In the genomic region with DNA sequence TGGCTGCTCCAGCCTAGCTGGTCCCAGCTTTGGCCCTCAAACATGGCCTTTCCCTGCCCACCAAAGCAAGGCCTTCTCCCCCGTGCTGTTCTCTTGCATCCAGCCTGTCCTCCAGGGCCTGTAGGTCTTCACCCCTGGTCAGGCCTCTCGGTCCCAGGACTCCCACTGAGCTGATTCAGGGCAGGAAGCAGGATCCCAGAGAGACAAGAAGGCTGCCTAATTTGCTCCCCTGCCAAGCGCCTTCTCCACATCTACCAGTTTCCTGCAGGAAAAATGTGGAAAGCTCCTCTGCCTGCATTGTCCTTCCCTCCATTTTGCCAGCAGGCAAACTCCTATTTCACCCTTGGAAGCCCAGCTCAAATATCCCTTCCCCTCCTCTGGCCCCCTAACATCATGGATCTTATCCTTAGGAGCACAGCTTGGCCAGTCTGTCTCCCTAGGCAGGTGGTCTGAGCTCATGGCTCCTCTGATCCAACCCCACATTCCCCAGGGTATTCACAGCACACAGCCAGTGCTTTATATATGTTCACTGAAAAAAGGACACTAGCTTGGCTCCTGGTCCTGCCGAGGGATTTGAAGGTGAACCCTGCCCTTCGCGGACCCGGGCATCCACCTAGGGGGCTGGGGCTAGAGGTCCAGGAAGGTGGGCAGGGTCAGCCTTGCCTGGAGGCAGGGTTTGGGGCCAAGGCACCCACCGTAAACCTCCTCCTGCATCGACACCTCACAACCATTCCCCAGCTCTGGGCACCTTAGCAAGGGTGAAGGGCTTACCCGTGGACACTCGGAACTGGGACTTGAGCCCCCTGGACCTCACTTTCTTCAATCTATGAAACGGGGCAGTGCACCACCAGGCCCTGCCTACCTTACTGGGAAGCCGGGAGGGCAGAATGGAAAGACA, we compare ENCODE assay signal across 8 cellular contexts. TPM values are rescaled to one million over a fixed set of nuclear protein-coding genes. Genes with fewer than 3 reads are reported as not detected.
DNase-seq lines count a peak whose midpoint lies in the region; ATAC-seq lines count a peak whose summit lies in the region.

No MANE protein-coding gene starts in this region.

- no peaks in the 10 kb centered on the region for H3K27me3 Mint-ChIP-seq in activated T-cell treated with anti-CD3 and anti-CD28 coated beads, Interleukin-2, amount 50 U/mL, for 4 hours (ENCODE audit: low read depth)
- no peaks in the 10 kb centered on the region for H3K27me3 Mint-ChIP-seq in activated CD8-positive, alpha-beta memory T cell treated with anti-CD3 and anti-CD28 coated beads, Interleukin-2, amount 10 ng/mL, durations not matched to agents 7 days and 5 days

- CTCF ChIA-PET in activated CD8-positive, alpha-beta memory T cell treated with anti-CD3 and anti-CD28 coated beads, Interleukin-2, amount 10 ng/mL, durations not matched to agents 7 days and 5 days (lab: Charles Lee), result interaction anchor here (0.6 to 2.8 kb wide), 6 partner anchors 21 to 411 kb away, joined by 3 to 9 read pairs (median 5); no protein-coding TSS in a partner anchor

- H3K4me3 ChIP-seq in iPS-11a (ENCODE audit: low read depth, low read length), result peak overlapping the region; percentile 91

- H3K4me3 Mint-ChIP-seq in activated T-cell treated with anti-CD3 and anti-CD28 coated beads, Interleukin-2, amount 50 U/mL, for 4 hours, result peak overlapping the region; percentile 96
- H3K4me3 Mint-ChIP-seq in activated CD8-positive, alpha-beta memory T cell treated with anti-CD3 and anti-CD28 coated beads, Interleukin-2, amount 10 ng/mL, durations not matched to agents 7 days and 5 days, result peak overlapping the region; percentile 91

- peaks cover 35% of the 10 kb centered on the region for H3K36me3 Mint-ChIP-seq in activated T-cell treated with anti-CD3 and anti-CD28 coated beads, Interleukin-2, amount 50 U/mL, for 4 hours (ENCODE audit: insufficient read depth)
- H3K36me3 Mint-ChIP-seq in activated CD8-positive, alpha-beta memory T cell treated with anti-CD3 and anti-CD28 coated beads, Interleukin-2, amount 10 ng/mL, durations not matched to agents 7 days and 5 days, result peaks cover 38% of the 10 kb centered on the region

- no peaks in the 10 kb centered on the region for H3K9me3 Mint-ChIP-seq in activated T-cell treated with anti-CD3 and anti-CD28 coated beads, Interleukin-2, amount 50 U/mL, for 4 hours
- H3K9me3 Mint-ChIP-seq in activated CD8-positive, alpha-beta memory T cell treated with anti-CD3 and anti-CD28 coated beads, Interleukin-2, amount 10 ng/mL, durations not matched to agents 7 days and 5 days (ENCODE audit: low read depth), result no peaks in the 10 kb centered on the region

- no peak for DNase-seq in activated T-cell treated with anti-CD3 and anti-CD28 coated beads, Interleukin-2, amount 50 U/mL, for 4 hours
- no peak for DNase-seq in activated T-cell treated with anti-CD3 and anti-CD28 coated beads, Interleukin-2, amount 50 U/mL, for 1 hour
- DNase-seq in activated CD8-positive, alpha-beta memory T cell treated with anti-CD3 and anti-CD28 coated beads, Interleukin-2, amount 10 ng/mL, durations not matched to agents 7 days and 5 days, result peak; percentile 45
- DNase-seq in stimulated activated CD8-positive, alpha-beta memory T cell treated with anti-CD3 and anti-CD28 coated beads, Interleukin-4, amount 100 ng/mL, for 48 hours, result peak; percentile 35
- no peak for DNase-seq in cerebellum (ENCODE audit: low spot score)
- no peak for DNase-seq in NCI-H1048 (lab: John Stamatoyannopoulos, UW)

- peaks cover 31% of the 10 kb centered on the region for H3K4me1 Mint-ChIP-seq in activated T-cell treated with anti-CD3 and anti-CD28 coated beads, Interleukin-2, amount 50 U/mL, for 4 hours (ENCODE audit: low read depth)
- H3K4me1 Mint-ChIP-seq in activated CD8-positive, alpha-beta memory T cell treated with anti-CD3 and anti-CD28 coated beads, Interleukin-2, amount 10 ng/mL, durations not matched to agents 7 days and 5 days, result peaks cover 31% of the 10 kb centered on the region

- no peak for ATAC-seq in activated T-cell treated with anti-CD3 and anti-CD28 coated beads, Interleukin-2, amount 50 U/mL, for 4 hours
- no peak for ATAC-seq in activated CD8-positive, alpha-beta memory T cell treated with anti-CD3 and anti-CD28 coated beads, Interleukin-2, amount 10 ng/mL, durations not matched to agents 7 days and 5 days
- no peak for ATAC-seq in HG02981 (IDR thresholded peaks at IDR 0.05; ENCODE audit: unreplicated experiment)

- H3K27ac Mint-ChIP-seq in activated CD8-positive, alpha-beta memory T cell treated with anti-CD3 and anti-CD28 coated beads, Interleukin-2, amount 10 ng/mL, durations not matched to agents 7 days and 5 days, result peak overlapping the region; percentile 100

RNA-seq across cellular contexts. Expression of a gene that starts 1.0 kb away (rescaled TPM):
- total RNA-seq in activated T-cell treated with anti-CD3 and anti-CD28 coated beads, Interleukin-2, amount 50 U/mL, for 4 hours, result 10 to 100 TPM; 52.0 to 61.0 (median 56.8) TPM
- total RNA-seq in activated CD8-positive, alpha-beta memory T cell treated with anti-CD3 and anti-CD28 coated beads, Interleukin-2, amount 10 ng/mL, durations not matched to agents 7 days and 5 days, result 10 to 100 TPM; 40.5 to 44.7 TPM
- 21.1 TPM for total RNA-seq in cerebellum

RNA-seq across cellular contexts. Expression of a gene that starts 1.3 kb away (rescaled TPM):
- total RNA-seq in activated T-cell treated with anti-CD3 and anti-CD28 coated beads, Interleukin-2, amount 50 U/mL, for 4 hours, result 100 to 1,000 TPM; 458 to 522 (median 474) TPM
- 100 to 1,000 TPM; 336 to 408 TPM for total RNA-seq in activated CD8-positive, alpha-beta memory T cell treated with anti-CD3 and anti-CD28 coated beads, Interleukin-2, amount 10 ng/mL, durations not matched to agents 7 days and 5 days
- total RNA-seq in cerebellum, result 206 TPM

RNA-seq across cellular contexts. Expression of a gene that starts 39.6 kb away (rescaled TPM):
- under 1 TPM; 0.37 to 0.90 (median 0.56) TPM for total RNA-seq in activated T-cell treated with anti-CD3 and anti-CD28 coated beads, Interleukin-2, amount 50 U/mL, for 4 hours
- 10 to 100 TPM; 12.0 to 16.9 TPM for total RNA-seq in activated CD8-positive, alpha-beta memory T cell treated with anti-CD3 and anti-CD28 coated beads, Interleukin-2, amount 10 ng/mL, durations not matched to agents 7 days and 5 days
- total RNA-seq in cerebellum, result 3.3 TPM

RNA-seq across cellular contexts. Expression of a gene that starts 48.7 kb away (rescaled TPM):
- total RNA-seq in activated T-cell treated with anti-CD3 and anti-CD28 coated beads, Interleukin-2, amount 50 U/mL, for 4 hours, result under 1 TPM; 0.56 to 0.87 (median 0.79) TPM
- under 1 TPM; 0.63 to 0.70 TPM for total RNA-seq in activated CD8-positive, alpha-beta memory T cell treated with anti-CD3 and anti-CD28 coated beads, Interleukin-2, amount 10 ng/mL, durations not matched to agents 7 days and 5 days
- not detected for total RNA-seq in cerebellum

Comparison
In these comparisons a context has a peak if more than half of its experiments do, and no peak if none do; other contexts are left out.
1. DNase-seq: peak in activated CD8-positive, alpha-beta memory T cell treated with anti-CD3 and anti-CD28 coated beads, Interleukin-2, amount 10 ng/mL, durations not matched to agents 7 days and 5 days (single experiment) and stimulated activated CD8-positive, alpha-beta memory T cell treated with anti-CD3 and anti-CD28 coated beads, Interleukin-4, amount 100 ng/mL, for 48 hours (single experiment); none in activated T-cell treated with anti-CD3 and anti-CD28 coated beads, Interleukin-2, amount 50 U/mL, for 4 hours (single experiment), activated T-cell treated with anti-CD3 and anti-CD28 coated beads, Interleukin-2, amount 50 U/mL, for 1 hour (single experiment), cerebellum (single experiment) and NCI-H1048 (single experiment).